1 cellular context compared by ENCODE assay signal in genomic region chr11:119334173-119334930, GRCh38.
TF ChIP-seq lines count a peak whose summit lies in the region.

RNF26 (plus strand) TSS chr11:119334527; CDS start chr11:119335123, 596 bp downstream.

TF ChIP-seq in HepG2, 621 proteins besides CTCF, POLR2A, EP300 and RAD21 (continued from another document and continues in another):
- TF ChIP-seq ZNF512B (CRISPR knock-in tag; IDR thresholded peaks at IDR 0.05; ENCODE audit: borderline replicate concordance) (no peak), ZSCAN22 (CRISPR knock-in tag; IDR thresholded peaks at IDR 0.05) (no peak), ZFP91 (CRISPR knock-in tag; IDR thresholded peaks at IDR 0.05; ENCODE audit: borderline replicate concordance) (peak; percentile 79), PRDM10 (CRISPR knock-in tag; IDR thresholded peaks at IDR 0.05; ENCODE audit: low read depth) (no peak), ZNF576 (CRISPR knock-in tag; IDR thresholded peaks at IDR 0.05) (no peak), ZBTB25 (CRISPR knock-in tag; IDR thresholded peaks at IDR 0.05) (peak; percentile 63; the same call in 1 of the 2 replicates), FOSL1 (CRISPR knock-in tag; IDR thresholded peaks at IDR 0.05; ENCODE audit: borderline replicate concordance) (no peak), ZNF160 (CRISPR knock-in tag; IDR thresholded peaks at IDR 0.05) (no peak), FOXM1 (CRISPR knock-in tag; IDR thresholded peaks at IDR 0.05) (peak; percentile 99), ZNF335 (CRISPR knock-in tag; IDR thresholded peaks at IDR 0.05) (peak; percentile 28; the same call in 1 of the 2 replicates), TFAP4 (IDR thresholded peaks at IDR 0.05; ENCODE audit: borderline replicate concordance, low read depth) (no peak), ZNF354B (CRISPR knock-in tag; IDR thresholded peaks at IDR 0.05) (no peak), ZKSCAN1 (IDR thresholded peaks at IDR 0.05; ENCODE audit: low read length) (no peak), ZNF543 (CRISPR knock-in tag; IDR thresholded peaks at IDR 0.05) (no peak), IKZF5 (CRISPR knock-in tag; IDR thresholded peaks at IDR 0.05) (no peak), HNRNPLL (IDR thresholded peaks at IDR 0.05; ENCODE audit: low read depth, low read length, poor library complexity, severe bottlenecking) (no peak), FOXC1 (CRISPR knock-in tag; IDR thresholded peaks at IDR 0.05; ENCODE audit: borderline replicate concordance) (no peak), HMGA1 (CRISPR knock-in tag; conservative IDR thresholded peaks at IDR 0.05) (no peak), GATAD1 (CRISPR knock-in tag; IDR thresholded peaks at IDR 0.05) (peak; percentile 96), MAFF (IDR thresholded peaks at IDR 0.05; ENCODE audit: low read depth, low read length) (no peak), PAF1 (CRISPR knock-in tag; IDR thresholded peaks at IDR 0.05) (no peak), ZNF556 (CRISPR knock-in tag; IDR thresholded peaks at IDR 0.05; ENCODE audit: borderline replicate concordance) (no peak), FLYWCH1 (CRISPR knock-in tag; IDR thresholded peaks at IDR 0.05) (no peak), YEATS2 (CRISPR knock-in tag; IDR thresholded peaks at IDR 0.05; ENCODE audit: borderline replicate concordance) (peak; percentile 73; the same call in 1 of the 2 replicates), MXD1 (CRISPR knock-in tag; IDR thresholded peaks at IDR 0.05) (no peak; the same call in 1 of the 2 replicates), ZNF367 (CRISPR knock-in tag; IDR thresholded peaks at IDR 0.05; ENCODE audit: borderline replicate concordance) (no peak; the same call in 1 of the 2 replicates), ZNF24 (IDR thresholded peaks at IDR 0.05) (no peak), ZNF468 (CRISPR knock-in tag; IDR thresholded peaks at IDR 0.05) (no peak), MXD3 (CRISPR knock-in tag; IDR thresholded peaks at IDR 0.05) (peak; percentile 69), AFF4 (CRISPR knock-in tag; IDR thresholded peaks at IDR 0.05) (no peak), NR2F1 (CRISPR knock-in tag; IDR thresholded peaks at IDR 0.05) (no peak)
